Comparison of ENCODE assay signal across 11 cellular contexts in the genomic region with DNA sequence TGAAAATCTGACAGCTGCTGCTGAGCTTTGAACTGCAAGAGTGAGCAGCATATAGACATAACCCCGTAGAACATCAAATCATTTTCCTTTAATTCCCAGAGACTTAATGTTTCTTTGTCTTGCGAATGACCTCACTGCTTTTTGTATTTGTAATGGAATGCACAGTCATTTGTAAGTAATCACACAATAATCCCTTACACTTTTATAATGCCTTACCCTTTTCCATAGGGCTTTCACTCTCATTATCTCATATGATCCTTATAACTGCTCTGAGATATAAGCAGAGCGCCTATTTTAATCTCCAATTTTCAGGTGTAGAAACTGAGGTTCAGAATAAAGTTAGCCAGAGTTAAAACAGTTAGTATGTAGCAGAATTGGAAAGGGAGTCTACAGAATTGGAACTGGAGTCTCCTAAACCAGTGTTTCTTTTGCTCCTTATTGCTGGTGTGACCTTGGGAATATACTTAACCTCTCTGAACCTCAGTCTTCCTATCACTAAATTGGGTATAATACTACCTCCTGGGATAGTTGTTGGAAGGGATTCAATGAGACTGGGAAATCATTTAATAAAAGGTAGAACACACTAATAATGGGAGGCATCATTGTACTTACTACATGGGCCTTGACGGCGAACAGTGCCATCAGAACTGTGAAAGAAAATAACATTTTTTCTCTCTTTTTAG. TPM values are rescaled to one million over a fixed set of nuclear protein-coding genes. Genes with fewer than 3 reads are reported as not detected.
DNase-seq lines count a peak whose midpoint lies in the region; ATAC-seq and TF ChIP-seq lines count a peak whose summit lies in the region.
"Had no signal": no experiment of that assay in that cellular context is flagged by ENCODE, and none has a peak within 500 bp of the region (broad histone marks: within the 10 kb centered on the region; RNA-seq: fewer than 3 reads in every experiment).

No MANE protein-coding gene starts in this region.

- peak overlapping the region; percentile 69 for H2BK120ac ChIP-seq in trophoblast cell (ENCODE audit: insufficient read depth, low read length, poor library complexity)

- no peak for TF ChIP-seq EP300 in esophagus muscularis mucosa (IDR thresholded peaks at IDR 0.05)

- H3K4me2 ChIP-seq in Karpas-422 (ENCODE audit: low read depth, low read length, poor library complexity, severe bottlenecking): peak overlapping the region; percentile 41
- peak overlapping the region; percentile 29 for H3K4me2 ChIP-seq in trophoblast cell (ENCODE audit: low read length)
- H3K4me2 ChIP-seq: BLaER1 had no signal

- H3K9me3 ChIP-seq in Karpas-422 (ENCODE audit: low read length) (no peaks in the 10 kb centered on the region), esophagus muscularis mucosa (no peaks in the 10 kb centered on the region), trophoblast cell (ENCODE audit: insufficient read depth, low read depth, low read length) (no peaks in the 10 kb centered on the region)
- H3K9me3 ChIP-seq: BLaER1 had no signal

- no peak overlapping the region for H2BK12ac ChIP-seq in trophoblast cell (ENCODE audit: low read length)

- H3K4me1 ChIP-seq in Karpas-422 (ENCODE audit: low read length): peaks cover 45% of the 10 kb centered on the region
- peaks cover 36 to 90% (median 81%) of the 10 kb centered on the region in 4 donors for H3K4me1 ChIP-seq in esophagus muscularis mucosa
- peaks cover 17 to 34% of the 10 kb centered on the region in 2 experiments for H3K4me1 ChIP-seq in trophoblast cell (ENCODE audit: control insufficient read depth in 1 of 2, insufficient read depth in 2 of 2, low read length in 2 of 2)

- intact Hi-C loops in esophagus muscularis mucosa (cut with DNase I): no loop called here

- H4K91ac ChIP-seq in trophoblast cell (ENCODE audit: low read depth, low read length): no peak overlapping the region

- no peaks in the 10 kb centered on the region for H3K9me2 ChIP-seq in Karpas-422 (replicated peaks; ENCODE audit: insufficient read depth, low read length)

- no peaks in the 10 kb centered on the region for H4K20me1 ChIP-seq in Karpas-422 (ENCODE audit: insufficient read depth, low read depth, low read length)

- no peak overlapping the region for H3K4me3 ChIP-seq in Karpas-422 (ENCODE audit: low read length)
- H3K4me3 ChIP-seq in esophagus muscularis mucosa: no peak overlapping the region
- no peak overlapping the region for H3K4me3 ChIP-seq in trophoblast cell (ENCODE audit: low read depth, low read length)
- H3K4me3 ChIP-seq: BLaER1 had no signal

- no peak overlapping the region for H3K23ac ChIP-seq in trophoblast cell (ENCODE audit: low read length)

- H2BK5ac ChIP-seq in trophoblast cell (ENCODE audit: low read depth, low read length, poor library complexity): no peak overlapping the region

- no peak overlapping the region for H4K8ac ChIP-seq in trophoblast cell (ENCODE audit: low read depth, low read length)

- peak overlapping the region; percentile 61 for H3K27ac ChIP-seq in Karpas-422 (ENCODE audit: low read length)
- peak overlapping the region; percentile 90 to 98 (median 94) for H3K27ac ChIP-seq in esophagus muscularis mucosa (replicated peaks in 1 of 4)
- H3K27ac ChIP-seq in trophoblast cell (ENCODE audit: low read depth, low read length): peak overlapping the region; percentile 63
- H3K27ac ChIP-seq: BLaER1 had no signal

- no peak for TF ChIP-seq CTCF in esophagus muscularis mucosa (IDR thresholded peaks at IDR 0.05)

- H3K14ac ChIP-seq in trophoblast cell (ENCODE audit: low read length): no peak overlapping the region

- no peak overlapping the region for H4K12ac ChIP-seq in trophoblast cell (ENCODE audit: low read depth, low read length)

- peak overlapping the region; percentile 24 for H3K4ac ChIP-seq in trophoblast cell (ENCODE audit: low read depth, low read length)

- H3K27me3 ChIP-seq in Karpas-422 (ENCODE audit: low read length) (no peaks in the 10 kb centered on the region), esophagus muscularis mucosa (no peaks in the 10 kb centered on the region), trophoblast cell (ENCODE audit: insufficient read depth, low read length) (no peaks in the 10 kb centered on the region)
- H3K27me3 ChIP-seq: BLaER1 had no signal

- H2AK5ac ChIP-seq in trophoblast cell (ENCODE audit: low read length): no peak overlapping the region

- H2AFZ ChIP-seq in Karpas-422 (ENCODE audit: low read length): no peak overlapping the region
- H2AFZ ChIP-seq in trophoblast cell (ENCODE audit: insufficient read depth, low read length, poor library complexity): no peak overlapping the region

- H3K18ac ChIP-seq in trophoblast cell (ENCODE audit: low read length): no peak overlapping the region

- ATAC-seq in HG03460 (IDR thresholded peaks at IDR 0.05; ENCODE audit: unreplicated experiment): no peak
- no peak for ATAC-seq in GM19397 (IDR thresholded peaks at IDR 0.05; ENCODE audit: unreplicated experiment)
- ATAC-seq in HG03159 (IDR thresholded peaks at IDR 0.05; ENCODE audit: unreplicated experiment): no peak

- H3K9ac ChIP-seq in Karpas-422 (ENCODE audit: low read length) (peak overlapping the region; percentile 33; the same call in 1 of the 2 replicates), trophoblast cell (ENCODE audit: low read length) (no peak overlapping the region)
- H3K9ac ChIP-seq: BLaER1 had no signal

- H3K79me1 ChIP-seq in trophoblast cell (ENCODE audit: low read length): peaks cover 20% of the 10 kb centered on the region

- TF ChIP-seq POLR2A in esophagus muscularis mucosa (IDR thresholded peaks at IDR 0.05; ENCODE audit: low read depth): no peak

- DNase-seq in AG08396 (ENCODE audit: low spot score): peak; percentile 17
- no peak for DNase-seq in Karpas-422
- no peak for DNase-seq in esophagus muscularis mucosa (ENCODE audit: extremely low spot score)
- DNase-seq in trophoblast cell: no peak
- DNase-seq in NCI-H2029 treated with DMSO at 0.1 percent for 48 hours (lab: John Stamatoyannopoulos, UW): no peak
- DNase-seq: activated CD4-positive, alpha-beta memory T cell treated with anti-CD3 and anti-CD28 coated beads for 36 hours; activated gamma-delta T cell treated with Interleukin-2 at 50 U/mL for 16 hours had no signal

- no peaks in the 10 kb centered on the region for H3K36me3 ChIP-seq in Karpas-422 (ENCODE audit: insufficient read depth, low read length)
- H3K36me3 ChIP-seq in esophagus muscularis mucosa: no peaks in the 10 kb centered on the region
- no peaks in the 10 kb centered on the region for H3K36me3 ChIP-seq in trophoblast cell (ENCODE audit: control insufficient read depth in 1 of 2, insufficient read depth in 2 of 2, low read length in 2 of 2)

- H3K79me2 ChIP-seq in Karpas-422 (ENCODE audit: low read length): no peaks in the 10 kb centered on the region
- H3K79me2 ChIP-seq in trophoblast cell (ENCODE audit: control insufficient read depth, insufficient read depth, low read length, poor library complexity): peaks cover 2% of the 10 kb centered on the region

- 51% methylated on average over 5 of the region's 5 CpGs for WGBS in esophagus muscularis mucosa
- no CpG with 5 or more reads among the region's 5 CpGs for WGBS in trophoblast cell (ENCODE audit: extremely low coverage, insufficient coverage, insufficient read length)

RNA-seq across cellular contexts. Expression of a gene that starts 54.9 kb away (rescaled TPM):
- 72.8 and 88.5 TPM in 2 replicates for total RNA-seq in Karpas-422 (2014; rRNA removed; shearing (Covaris generic); ENCODE audit: low replicate concordance)
- 1,000 to 10,000 TPM; 1,872 to 3,079 (median 2,300) TPM for total RNA-seq in esophagus muscularis mucosa
- polyA plus RNA-seq in trophoblast cell (2013): 29.2 and 30.6 TPM in 2 replicates

Comparison
In these comparisons a context has a peak if more than half of its experiments do, and no peak if none do; other contexts are left out.
1. RNA of a gene that starts 54.9 kb away (total RNA-seq): 1,872 to 3,079 TPM in esophagus muscularis mucosa; 72.8 to 88.5 TPM in Karpas-422; every median in the first group is over 10 times any median in the second.
2. Peak in every context shown above with its lines, with median percentiles within 50 percentile points of each other: H3K27ac ChIP-seq.